Comparison of ENCODE assay signal across 10 cellular contexts in the genomic region with DNA sequence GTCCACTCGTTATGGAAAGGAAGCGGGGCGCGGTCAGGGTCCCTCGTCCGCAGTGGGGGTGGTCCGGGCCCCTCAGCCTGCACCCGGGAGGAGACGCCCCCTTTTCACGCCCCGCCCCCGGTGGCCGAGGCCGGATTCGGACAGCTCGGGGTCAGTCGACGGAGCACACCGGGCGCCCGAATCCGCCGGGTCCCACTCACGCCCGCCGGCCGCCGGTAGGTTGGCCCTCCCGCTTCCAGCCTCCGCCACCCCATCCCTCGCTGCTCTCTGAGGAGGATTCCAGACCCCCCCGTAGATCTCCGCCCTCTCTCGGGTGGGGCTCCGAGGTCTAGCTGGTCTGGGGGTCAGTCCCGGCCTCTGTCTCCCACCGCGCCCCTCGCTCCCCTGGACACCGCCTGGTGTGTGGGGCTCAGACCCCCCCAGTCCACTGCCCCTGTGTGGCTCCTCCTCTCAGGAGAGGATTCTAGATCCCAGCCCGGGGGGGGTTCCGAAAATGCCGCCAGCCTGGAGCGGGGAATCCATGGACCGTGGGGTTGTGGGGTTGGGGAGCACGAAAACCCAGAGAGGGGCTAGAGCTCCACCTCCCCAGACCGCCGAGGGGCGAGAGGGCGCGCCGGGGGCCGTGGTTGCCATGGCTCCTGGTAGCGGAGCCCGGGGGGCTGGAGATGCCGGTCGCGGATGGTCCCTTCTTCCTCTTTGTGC. TPM values are rescaled to one million over a fixed set of nuclear protein-coding genes. Genes with fewer than 3 reads are reported as not detected.
DNase-seq lines count a peak whose midpoint lies in the region; TF ChIP-seq lines count a peak whose summit lies in the region.
"Had no signal": no experiment of that assay in that cellular context is flagged by ENCODE, and none has a peak within 500 bp of the region (broad histone marks: within the 10 kb centered on the region; RNA-seq: fewer than 3 reads in every experiment).

No MANE protein-coding gene starts in this region.

- H3K9me3 ChIP-seq in adipocyte (ENCODE audit: control insufficient read depth, low read length) = no peaks in the 10 kb centered on the region
- no peaks in the 10 kb centered on the region for H3K9me3 ChIP-seq in tibial nerve
- no peaks in the 10 kb centered on the region for H3K9me3 ChIP-seq in adrenal gland (replicated peaks in 1 of 3)

- H3K36me3 ChIP-seq in adipocyte (ENCODE audit: control insufficient read depth, insufficient read depth, low read length, severe bottlenecking) = no peaks in the 10 kb centered on the region
- H3K36me3 ChIP-seq in tibial nerve = no peaks in the 10 kb centered on the region
- peaks cover 0 to 3% of the 10 kb centered on the region in 2 donors for H3K36me3 ChIP-seq in adrenal gland (replicated peaks in 1 of 2)

- H3K4me3 ChIP-seq in adipocyte (ENCODE audit: low read length) (peak overlapping the region; percentile 89), tibial nerve (peak overlapping the region; percentile 55 to 76 (median 62)), adrenal gland (peak overlapping the region in 2 of 4 donors; percentile 16 to 50)

- H3K9ac ChIP-seq in adipocyte (ENCODE audit: low read length) = peak overlapping the region; percentile 83

- TF ChIP-seq EP300 in tibial nerve (IDR thresholded peaks at IDR 0.05) = peak in 1 of 2 donors; percentile 40

- intact Hi-C loops in adrenal gland (cut with DNase I) = no loop called here

- TF ChIP-seq CTCF in tibial nerve (IDR thresholded peaks at IDR 0.05) = no peak
- no peak for TF ChIP-seq CTCF in adrenal gland (IDR thresholded peaks at IDR 0.05)

- H3K27ac ChIP-seq in tibial nerve (peak overlapping the region; percentile 72 to 91 (median 87)), adrenal gland (no peak overlapping the region)
- H3K27ac ChIP-seq: C4-2B had no signal

- TF ChIP-seq POLR2A in tibial nerve (IDR thresholded peaks at IDR 0.05) (peak in 1 of 2 donors; percentile 34), adrenal gland (IDR thresholded peaks at IDR 0.05) (no peak)

- no peaks in the 10 kb centered on the region for H3K27me3 ChIP-seq in adipocyte (replicated peaks; ENCODE audit: control insufficient read depth, insufficient read depth, low read length)
- H3K27me3 ChIP-seq in tibial nerve = peaks cover 0 to 14% of the 10 kb centered on the region in 2 donors
- H3K27me3 ChIP-seq in adrenal gland = peaks cover 18% of the 10 kb centered on the region

- WGBS in tibial nerve, 2 donors = 0% methylated on average over 34 to 55 of the region's 58 CpGs
- 0 to 2% (median 1%) methylated on average over 10 to 58 of the region's 58 CpGs for WGBS in adrenal gland, 4 donors

- DNase-seq in NCI-H748 (lab: John Stamatoyannopoulos, UW; ENCODE audit: unreplicated experiment) = peak; percentile 61
- no peak for DNase-seq in NCI-H748 treated with DMSO at 0.1 percent for 48 hours (lab: John Stamatoyannopoulos, UW)
- DNase-seq in adipocyte (ENCODE audit: low read depth) = no peak
- peak; percentile 39 for DNase-seq in left kidney (ENCODE audit: low read depth, low spot score)
- no peak for DNase-seq in tibial nerve (ENCODE audit: low spot score in 2 of 2)
- no peak for DNase-seq in stimulated activated CD4-positive, alpha-beta T cell treated with anti-CD3 and anti-CD28 coated beads, Interleukin-2, amount 100 ng/mL, for 24 hours
- DNase-seq in T-helper 9 cell = no peak
- no peak for DNase-seq in adrenal gland

- peaks cover 12% of the 10 kb centered on the region for H3K4me1 ChIP-seq in adipocyte (ENCODE audit: control insufficient read depth, insufficient read depth, low read length)
- peaks cover 0 to 28% (median 11%) of the 10 kb centered on the region in 4 donors for H3K4me1 ChIP-seq in tibial nerve
- H3K4me1 ChIP-seq in adrenal gland (replicated peaks in 1 of 2) = peaks cover 8 to 11% of the 10 kb centered on the region in 2 donors

RNA-seq across cellular contexts. Expression of a gene that starts 0.7 kb away (rescaled TPM):
- 100 to 1,000 TPM; 156 to 290 (median 235) TPM for total RNA-seq in tibial nerve
- total RNA-seq in adrenal gland = 10 to 100 TPM in 4 of 8 donors, 1 to 10 TPM in 4; 2.3 to 28.3 (median 11.3) TPM
- 1 to 10 TPM in 2 of 3 donors, under 1 TPM in 1; 0.80 to 3.4 (median 2.4) TPM for polyA plus RNA-seq in adrenal gland
- total RNA-seq: T-helper 2 cell treated with Interferon-gamma antibody and Interleukin-4, amounts not matched to agents 100 ng/mL and 5 ng/mL, for 36 hours had no signal

Comparison
In these comparisons a context has a peak if more than half of its experiments do, and no peak if none do; other contexts are left out.
1. DNase-seq: peak in NCI-H748 (single experiment) and left kidney (single experiment); none in NCI-H748 treated with DMSO at 0.1 percent for 48 hours (single experiment), adipocyte (single experiment), tibial nerve (0 of 2), stimulated activated CD4-positive, alpha-beta T cell treated with anti-CD3 and anti-CD28 coated beads, Interleukin-2, amount 100 ng/mL, for 24 hours (0 of 2), T-helper 9 cell (single experiment) and adrenal gland (0 of 7).
2. H3K27ac ChIP-seq: peak in tibial nerve (4 of 4); none in adrenal gland (0 of 5).
3. RNA of a gene that starts 0.7 kb away (total RNA-seq): 156 to 290 TPM in tibial nerve; 2.3 to 28.3 TPM in adrenal gland; every median in the first group is over 4 times any median in the second.